In the genomic region with DNA sequence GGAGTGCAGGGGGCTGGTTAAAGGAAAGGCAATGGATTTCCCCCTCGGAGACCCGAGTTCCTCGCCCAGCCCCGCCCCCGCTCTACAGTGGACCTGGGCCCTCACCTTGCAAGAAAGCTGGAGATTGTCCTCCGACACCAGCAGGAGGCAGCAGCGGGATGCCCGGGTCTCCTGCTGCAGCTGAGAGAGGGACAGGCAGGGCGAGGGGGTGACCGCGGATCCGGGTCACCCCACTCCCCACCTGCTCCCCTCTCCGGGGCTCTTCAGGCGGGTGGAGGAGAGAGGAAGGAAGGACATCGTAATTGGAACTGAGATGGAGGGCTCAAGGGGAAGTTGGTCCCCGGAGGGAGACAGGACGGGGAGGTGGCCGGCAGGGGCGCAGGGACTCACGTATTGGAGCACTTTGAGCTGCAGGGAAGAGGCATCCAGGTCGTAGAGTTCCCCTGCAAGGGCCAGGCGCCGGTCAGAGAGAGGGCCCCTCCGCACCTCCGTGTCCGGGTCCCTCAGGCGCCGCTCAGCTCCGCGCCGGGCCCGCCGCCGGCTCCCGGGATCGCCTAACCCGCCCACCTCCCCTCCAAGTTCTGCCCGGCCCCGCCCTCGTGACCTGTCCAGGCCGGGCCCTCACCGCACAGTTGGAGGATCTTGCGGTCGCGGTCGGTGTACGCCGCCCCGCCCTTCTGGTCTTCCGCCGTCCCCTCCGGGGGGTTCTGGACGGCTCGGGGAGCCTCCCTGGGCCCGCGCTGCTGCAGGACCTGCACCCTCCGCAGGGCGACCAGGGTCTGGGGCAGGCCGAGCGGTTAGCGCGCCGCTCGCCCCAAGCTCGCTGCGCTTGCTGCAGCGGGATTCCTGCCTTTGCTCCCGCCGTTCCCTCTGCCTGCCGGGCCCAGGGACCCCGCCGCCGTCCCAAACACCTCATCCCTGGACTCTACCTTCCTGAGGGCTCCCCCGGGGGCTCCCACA, we compare ENCODE assay signal across 8 cellular contexts.
A peak's percentile ranks its signal among the peaks of the same experiment; 100 is the strongest.
DNase-seq lines count a peak whose midpoint lies in the region; ATAC-seq and TF ChIP-seq lines count a peak whose summit lies in the region.

No MANE protein-coding gene starts in this region.

- ATAC-seq in HG03159 (IDR thresholded peaks at IDR 0.05; ENCODE audit: unreplicated experiment) (no peak), HG02884 (IDR thresholded peaks at IDR 0.05; ENCODE audit: unreplicated experiment) (no peak)

- no peaks in the 10 kb centered on the region for H3K36me3 Mint-ChIP-seq in neural progenitor cell

- peaks cover 50% of the 10 kb centered on the region for H3K27me3 Mint-ChIP-seq in neural progenitor cell (ENCODE audit: insufficient read depth, low read depth)

- under 1% methylated on average over 69 of the region's 74 CpGs for WGBS in HUES64

- H3K9me3 Mint-ChIP-seq in neural progenitor cell: no peaks in the 10 kb centered on the region

- H3K4me1 ChIP-seq in HUES64 (ENCODE audit: insufficient read depth, low read length) (peaks cover 10% of the 10 kb centered on the region; the same call in 1 of the 2 replicates), neural progenitor cell (peaks cover 16% of the 10 kb centered on the region)

- H3K9me3 ChIP-seq in HUES64 (ENCODE audit: insufficient read depth, low read depth, low read length) (no peaks in the 10 kb centered on the region), neural progenitor cell (ENCODE audit: low read depth) (no peaks in the 10 kb centered on the region)

- H3K36me3 ChIP-seq in HUES64 (ENCODE audit: insufficient read depth, low read length): no peaks in the 10 kb centered on the region
- H3K36me3 ChIP-seq in neural progenitor cell: no peaks in the 10 kb centered on the region

- peak; percentile 5 for DNase-seq in AG10803 (ENCODE audit: low read depth)
- DNase-seq in activated CD4-positive, alpha-beta T cell treated with anti-CD3 and anti-CD28 coated beads, Interleukin-2, amount 50 U/mL, for 1 hour: peak; percentile 49
- DNase-seq in epithelial cell of esophagus (ENCODE audit: low read depth): peak; percentile 48
- peak; percentile 83 for DNase-seq in neural progenitor cell (ENCODE audit: low spot score)
- DNase-seq in NCI-H2107 (lab: John Stamatoyannopoulos, UW): no peak

- H3K27ac Mint-ChIP-seq in neural progenitor cell: no peak overlapping the region

- peak overlapping the region; percentile 82 for H3K4me3 Mint-ChIP-seq in neural progenitor cell

- no peak overlapping the region for H3K27ac ChIP-seq in HUES64 (ENCODE audit: low read depth, low read length)
- no peak overlapping the region for H3K27ac ChIP-seq in neural progenitor cell

- peak overlapping the region; percentile 83 for H3K4me2 ChIP-seq in neural progenitor cell

- H3K4me3 ChIP-seq in AG10803 (ENCODE audit: low read length) (no peak overlapping the region), HUES64 (ENCODE audit: low read length) (peak overlapping the region; percentile 57), epithelial cell of esophagus (ENCODE audit: low read length) (no peak overlapping the region), neural progenitor cell (peak overlapping the region; percentile 54)

- H3K27me3 ChIP-seq in HUES64 (ENCODE audit: insufficient read depth, low read length) (peaks cover 87% of the 10 kb centered on the region), neural progenitor cell (peaks cover 98% of the 10 kb centered on the region)

- H2AFZ ChIP-seq in neural progenitor cell (replicated peaks): peak overlapping the region; percentile 95

- H3K79me2 ChIP-seq in neural progenitor cell (ENCODE audit: low read depth): no peaks in the 10 kb centered on the region

- H3F3A ChIP-seq in neural progenitor cell (ENCODE audit: low read depth): peaks cover 12% of the 10 kb centered on the region

- H3K9ac ChIP-seq in HUES64 (ENCODE audit: low read depth, low read length) (no peak overlapping the region), neural progenitor cell (no peak overlapping the region)

- peaks cover 12% of the 10 kb centered on the region for H4K20me1 ChIP-seq in neural progenitor cell (ENCODE audit: low read depth)

- TF ChIP-seq CTCF in AG10803 (conservative IDR thresholded peaks at IDR 0.05; ENCODE audit: low read length) (peak; percentile 36), epithelial cell of esophagus (IDR thresholded peaks at IDR 0.05; ENCODE audit: insufficient read depth, low read depth, low read length, missing control alignments) (peak; percentile 45), neural progenitor cell (IDR thresholded peaks at IDR 0.05) (peak; percentile 72)

- H3K4me1 Mint-ChIP-seq in neural progenitor cell: peaks cover 46% of the 10 kb centered on the region

Comparison
In these comparisons a context has a peak if more than half of its experiments do, and no peak if none do; other contexts are left out.
1. H3K4me3 ChIP-seq: peak in HUES64 (single experiment) and neural progenitor cell (single experiment); none in AG10803 (single experiment) and epithelial cell of esophagus (single experiment).
2. Peak in every context shown above with its lines, with median percentiles within 50 percentile points of each other: CTCF ChIP-seq.